In genomic region chr20:4721719-4722118, GRCh38 we compare ENCODE assay signal across 1 cellular context.
TF ChIP-seq lines count a peak whose summit lies in the region.

A gene with protein sequence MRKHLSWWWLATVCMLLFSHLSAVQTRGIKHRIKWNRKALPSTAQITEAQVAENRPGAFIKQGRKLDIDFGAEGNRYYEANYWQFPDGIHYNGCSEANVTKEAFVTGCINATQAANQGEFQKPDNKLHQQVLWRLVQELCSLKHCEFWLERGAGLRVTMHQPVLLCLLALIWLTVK (plus strand): TSS chr20:4721909. CDS start chr20:4724552, 2,643 bp downstream.

TF ChIP-seq in GM23338, 12 proteins besides CTCF, POLR2A, EP300 and RAD21 (continued from another document):
- TF ChIP-seq REST (IDR thresholded peaks at IDR 0.05; ENCODE audit: unreplicated experiment): no peak
- no peak for TF ChIP-seq CREB1 (CRISPR knock-in tag; IDR thresholded peaks at IDR 0.05; ENCODE audit: low read depth)
- no peak for TF ChIP-seq ZNF462 (CRISPR knock-in tag; IDR thresholded peaks at IDR 0.05)
- no peak for TF ChIP-seq EZH2 (IDR thresholded peaks at IDR 0.05; ENCODE audit: low read depth, unreplicated experiment)
- TF ChIP-seq JUNB (IDR thresholded peaks at IDR 0.05; ENCODE audit: unreplicated experiment): no peak
- TF ChIP-seq, protein P1, sequence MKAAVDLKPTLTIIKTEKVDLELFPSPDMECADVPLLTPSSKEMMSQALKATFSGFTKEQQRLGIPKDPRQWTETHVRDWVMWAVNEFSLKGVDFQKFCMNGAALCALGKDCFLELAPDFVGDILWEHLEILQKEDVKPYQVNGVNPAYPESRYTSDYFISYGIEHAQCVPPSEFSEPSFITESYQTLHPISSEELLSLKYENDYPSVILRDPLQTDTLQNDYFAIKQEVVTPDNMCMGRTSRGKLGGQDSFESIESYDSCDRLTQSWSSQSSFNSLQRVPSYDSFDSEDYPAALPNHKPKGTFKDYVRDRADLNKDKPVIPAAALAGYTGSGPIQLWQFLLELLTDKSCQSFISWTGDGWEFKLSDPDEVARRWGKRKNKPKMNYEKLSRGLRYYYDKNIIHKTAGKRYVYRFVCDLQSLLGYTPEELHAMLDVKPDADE (IDR thresholded peaks at IDR 0.05): no peak
- no peak for TF ChIP-seq EZH2phosphoT487 (IDR thresholded peaks at IDR 0.05; ENCODE audit: unreplicated experiment)
- TF ChIP-seq ZNF331 (CRISPR knock-in tag; IDR thresholded peaks at IDR 0.05; ENCODE audit: low read depth): no peak
- TF ChIP-seq POLR2AphosphoS5 (IDR thresholded peaks at IDR 0.05; ENCODE audit: low read depth): no peak
